In the genomic region with DNA sequence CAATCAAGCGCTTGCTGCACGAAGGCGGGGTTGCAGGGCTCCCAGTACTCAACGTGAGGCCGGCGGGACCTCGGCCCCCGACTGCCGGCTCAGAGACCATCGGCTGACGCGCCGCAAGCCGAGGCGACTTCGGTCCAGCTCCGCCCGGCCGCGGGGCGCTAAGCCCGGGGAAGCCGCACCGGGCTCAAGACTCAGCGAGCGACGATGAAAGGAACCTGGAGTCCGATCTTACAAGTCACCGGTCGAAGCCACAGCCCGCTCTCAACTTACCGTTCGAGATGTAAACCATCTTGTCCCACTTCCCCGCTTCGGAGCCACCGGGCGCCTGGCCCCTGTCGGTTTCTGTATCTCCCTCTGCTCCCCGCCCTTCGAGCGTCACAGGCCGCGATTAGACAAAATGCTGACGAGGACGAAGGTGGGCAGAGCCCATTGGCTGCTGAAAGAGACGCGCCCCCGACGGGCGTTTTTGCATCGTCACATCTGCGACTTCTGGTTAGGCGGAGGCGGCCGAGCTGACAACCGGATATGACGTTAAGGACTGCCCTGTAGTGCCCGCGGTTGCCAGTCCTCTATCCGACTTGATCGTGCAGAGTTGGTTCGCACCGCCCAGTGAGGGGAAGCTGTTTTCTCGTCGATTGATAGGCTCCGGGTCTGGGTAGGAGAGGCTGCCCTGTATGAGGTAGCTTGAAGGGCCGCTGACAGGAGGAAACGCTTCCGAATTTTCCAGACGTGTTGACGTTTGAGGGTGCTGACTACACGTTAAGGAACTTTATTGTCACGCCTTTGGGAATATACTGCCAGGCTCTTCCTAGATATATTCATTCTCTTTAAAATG, we compare ENCODE assay signal across 8 cellular contexts. TPM values are rescaled to one million over a fixed set of nuclear protein-coding genes. Genes with fewer than 3 reads are reported as not detected.
DNase-seq lines count a peak whose midpoint lies in the region; ATAC-seq and TF ChIP-seq lines count a peak whose summit lies in the region.

SELENOK (minus strand) TSS at position 360 of the 835 bp plus-strand sequence.

- in situ Hi-C loops in mammary epithelial cell (cut with MboI; ENCODE audit: low sequenced_read_pairs in 2 of 2), result no loop called here

- intact Hi-C loops in mammary epithelial cell (cut with micrococcal nuclease), result loop anchor here (1.0 kb wide), 1 partner anchor 9 kb away; the partner anchor contains the start of gene ACTR8

- no peaks in the 10 kb centered on the region for H4K20me1 ChIP-seq in mammary epithelial cell (ENCODE audit: insufficient read depth, low read length)

- peak within 1 kb of the TSS; percentile 87 for H3K27ac ChIP-seq in ACC112 (ENCODE audit: low read depth, low read length)
- H3K27ac ChIP-seq in WERI-Rb-1, result peak within 1 kb of the TSS; percentile 64
- H3K27ac ChIP-seq in mammary epithelial cell (ENCODE audit: insufficient read depth, low read depth, low read length), result peak within 1 kb of the TSS; percentile 96
- peak within 1 kb of the TSS; percentile 94 for H3K27ac ChIP-seq in skeletal muscle tissue (ENCODE audit: low read depth, low read length)

- H3K79me2 ChIP-seq in ACC112 (ENCODE audit: control insufficient read depth, insufficient read depth, low read length, unreplicated experiment) (peaks cover 34% of the 10 kb centered on the region), mammary epithelial cell (ENCODE audit: insufficient read depth, low read length) (peaks cover 45% of the 10 kb centered on the region)

- WGBS in mammary epithelial cell (ENCODE audit: low coverage, missing lambda C conversion rate), result 2% methylated on average over 29 of the region's 73 CpGs

- H3K4me3 ChIP-seq in ACC112 (ENCODE audit: low read depth, low read length) (peak within 1 kb of the TSS; percentile 97), WERI-Rb-1 (ENCODE audit: low read depth, low read length) (peak within 1 kb of the TSS; percentile 83), mammary epithelial cell (replicated peaks in 1 of 3; ENCODE audit: insufficient read depth in 1 of 3, low read depth in 2 of 3, low read length in 3 of 3) (peak within 1 kb of the TSS; percentile 89 to 97 (median 90)), iPS-18c (ENCODE audit: insufficient read depth, low read depth, low read length) (peak within 1 kb of the TSS; percentile 95), skeletal muscle tissue (ENCODE audit: low read length in 3 of 3) (peak within 1 kb of the TSS; percentile 90 to 98 (median 92))

- CTCF ChIA-PET in mammary epithelial cell (lab: Charles Lee; ENCODE audit: low non-redundant PET), result interaction anchor here (0.5 to 0.9 kb wide), 3 partner anchors 10 to 1041 kb away, joined by 3 to 6 read pairs (median 4); partner anchors contain the start of gene ACTR8

- dilution Hi-C loops in mammary epithelial cell (cut with HindIII; ENCODE audit: low sequenced_read_pairs), result no loop called here

- H3K27me3 ChIP-seq in ACC112 (ENCODE audit: insufficient read depth, low read length), result peaks cover 14% of the 10 kb centered on the region; the same call in 1 of the 2 replicates
- no peaks in the 10 kb centered on the region for H3K27me3 ChIP-seq in WERI-Rb-1 (ENCODE audit: insufficient read depth, low read depth, severe bottlenecking)
- no peaks in the 10 kb centered on the region for H3K27me3 ChIP-seq in mammary epithelial cell (ENCODE audit: insufficient read depth, low read length)
- H3K27me3 ChIP-seq in skeletal muscle tissue (ENCODE audit: control insufficient read depth in 3 of 3, insufficient read depth in 3 of 3, low read length in 3 of 3), result peaks cover 0 to 6% (median 4%) of the 10 kb centered on the region in 3 donors

- BruUV-seq in mammary epithelial cell (replicated peaks; lab: Mats Ljungman, UMichigan), result no TSS peak

- H3K4me1 ChIP-seq in ACC112 (ENCODE audit: control insufficient read depth, insufficient read depth, low read length, unreplicated experiment) (peaks cover 12% of the 10 kb centered on the region), mammary epithelial cell (ENCODE audit: insufficient read depth, low read length) (peaks cover 15% of the 10 kb centered on the region), skeletal muscle tissue (ENCODE audit: control insufficient read depth in 3 of 3, insufficient read depth in 3 of 3, low read length in 3 of 3) (peaks cover 12 to 22% (median 16%) of the 10 kb centered on the region in 3 donors)

- ATAC-seq in GM18873 (IDR thresholded peaks at IDR 0.05; ENCODE audit: low FRiP score, unreplicated experiment) (peak; percentile 97), HG03139 (IDR thresholded peaks at IDR 0.05; ENCODE audit: unreplicated experiment) (peak; percentile 95)

- peak within 1 kb of the TSS; percentile 85 for H3K4me2 ChIP-seq in mammary epithelial cell (ENCODE audit: insufficient read depth, low read depth, low read length)

- H3K9me3 ChIP-seq in WERI-Rb-1 (ENCODE audit: severe bottlenecking), result no peaks in the 10 kb centered on the region
- H3K9me3 ChIP-seq in mammary epithelial cell (replicated peaks; ENCODE audit: insufficient read depth, low read length), result no peaks in the 10 kb centered on the region
- H3K9me3 ChIP-seq in iPS-18c (ENCODE audit: control insufficient read depth, insufficient read depth, low read length), result no peaks in the 10 kb centered on the region
- no peaks in the 10 kb centered on the region for H3K9me3 ChIP-seq in skeletal muscle tissue (ENCODE audit: control insufficient read depth in 3 of 3, low read length in 3 of 3)

- 0 out of 2 replicates have a peak, but pooled peaks cover 10% of the 10 kb centered on the region for H3K36me3 ChIP-seq in ACC112 (ENCODE audit: insufficient read depth, low read length)
- peaks cover 23% of the 10 kb centered on the region for H3K36me3 ChIP-seq in WERI-Rb-1
- H3K36me3 ChIP-seq in mammary epithelial cell (ENCODE audit: insufficient read depth, low read length), result peaks cover 4% of the 10 kb centered on the region
- H3K36me3 ChIP-seq in skeletal muscle tissue (ENCODE audit: control insufficient read depth in 3 of 3, insufficient read depth in 3 of 3, low read length in 3 of 3), result peaks cover 0 to 14% (median 3%) of the 10 kb centered on the region in 3 donors

- DNase-seq in NCI-H2227 (lab: John Stamatoyannopoulos, UW; ENCODE audit: unreplicated experiment) (peak; percentile 97), WERI-Rb-1 (peak; percentile 98), mammary epithelial cell (peak; percentile 99)

- TF ChIP-seq CTCF in WERI-Rb-1 (IDR thresholded peaks at IDR 0.05; ENCODE audit: low read depth, low read length) (no peak), mammary epithelial cell (conservative IDR thresholded peaks at IDR 0.05 in 1 of 2, IDR thresholded peaks at IDR 0.05 in 1 of 2; ENCODE audit: extremely low read depth in 1 of 2, insufficient read depth in 1 of 2, low read depth in 1 of 2, low read length in 2 of 2) (no peak)

- H3K9ac ChIP-seq in mammary epithelial cell (ENCODE audit: insufficient read depth, low read length) (peak within 1 kb of the TSS; percentile 96), skeletal muscle tissue (ENCODE audit: low read depth in 1 of 3, low read length in 3 of 3) (peak within 1 kb of the TSS; percentile 91 to 97 (median 97))

- H2AFZ ChIP-seq in ACC112 (ENCODE audit: low read length, unreplicated experiment) (peak within 1 kb of the TSS; percentile 86), mammary epithelial cell (ENCODE audit: low read depth, low read length) (peak within 1 kb of the TSS; percentile 89)

RNA-seq across cellular contexts. Expression of gene SELENOK, which starts in this region (rescaled TPM):
- total RNA-seq in mammary epithelial cell (10 to 100 TPM; 16.8 to 38.7 TPM), skeletal muscle tissue (45.9 TPM)
- polyA plus RNA-seq in mammary epithelial cell, result 37.2 TPM
- polyA minus RNA-seq in mammary epithelial cell, result 15.5 TPM

Comparison
In these comparisons a context has a peak if more than half of its experiments do, and no peak if none do; other contexts are left out.
1. Peak in every context shown above with its lines: DNase-seq, ATAC-seq, H3K4me3 ChIP-seq and H3K27ac ChIP-seq.